ENCODE assay signal across 26 cellular contexts in the genomic region with DNA sequence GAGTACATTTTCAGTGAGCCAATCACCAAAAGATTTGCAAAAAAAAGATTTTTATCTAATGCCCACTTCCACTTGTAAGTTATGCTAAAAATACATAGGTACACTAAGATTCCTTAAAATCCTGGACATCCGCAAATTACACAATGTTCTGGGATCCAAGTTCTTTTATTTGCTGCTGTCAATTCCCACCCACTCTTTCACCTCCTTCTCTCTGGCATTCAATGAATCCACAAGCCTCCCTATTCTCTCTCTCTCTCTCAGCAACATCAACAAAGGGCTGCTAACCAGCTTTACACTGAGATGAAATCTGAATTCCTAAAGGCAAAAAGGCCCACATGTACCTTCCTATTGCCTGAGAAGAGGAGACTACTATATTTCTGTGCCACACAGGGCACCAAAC.
"Had no signal": no experiment of that assay in that cellular context is flagged by ENCODE, and none has a peak within 500 bp of the region (broad histone marks: within the 10 kb centered on the region; RNA-seq: fewer than 3 reads in every experiment).

No MANE protein-coding gene starts in this region.

- H3K27me3 Mint-ChIP-seq: activated CD4-positive, alpha-beta memory T cell treated with anti-CD3 and anti-CD28 coated beads for 36 hours; activated CD4-positive, alpha-beta T cell treated with anti-CD3 and anti-CD28 coated beads, Interleukin-2, amount 10 ng/mL, durations not matched to agents 24 days and 14 days; effector memory CD8-positive, alpha-beta T cell; T-helper 17 cell had no signal

- H3K4me3 Mint-ChIP-seq: activated CD4-positive, alpha-beta memory T cell treated with anti-CD3 and anti-CD28 coated beads for 36 hours; activated CD4-positive, alpha-beta T cell treated with anti-CD3 and anti-CD28 coated beads, Interleukin-2, amount 10 ng/mL, durations not matched to agents 24 days and 14 days; activated naive CD4-positive, alpha-beta T cell treated with anti-CD3 and anti-CD28 coated beads for 36 hours; activated T-helper 1 cell treated with anti-CD3 and anti-CD28 coated beads, Interleukin-12 subunit alpha, Interleukin-12 subunit beta, Interleukin-2, Interleukin-4 antibody, amounts not matched to agents 30 ng/mL and 10 ng/mL and 1 ng/mL, durations not matched to agents 14 hours and 24 hours and 36 hours; effector memory CD8-positive, alpha-beta T cell; natural killer cell; stimulated activated effector memory CD8-positive, alpha-beta T cell treated with anti-CD3 and anti-CD28 coated beads, Interleukin-12 subunit alpha, Interleukin-12 subunit beta, amount 100 ng/mL, for 72 hours; T-helper 17 cell had no signal

- DNase-seq: activated CD4-positive, alpha-beta memory T cell treated with anti-CD3 and anti-CD28 coated beads for 36 hours; activated CD4-positive, alpha-beta T cell treated with anti-CD3 and anti-CD28 coated beads, Interleukin-2, amount 10 ng/mL, durations not matched to agents 24 days and 14 days; activated CD4-positive, CD25-positive, alpha-beta regulatory T cell treated with anti-CD3 and anti-CD28 coated beads, Interleukin-2, amount 50 U/mL, for 72 hours; activated CD8-positive, alpha-beta memory T cell treated with anti-CD3 and anti-CD28 coated beads, Interleukin-2, amount 50 U/mL, for 4 hours; activated effector memory CD4-positive, alpha-beta T cell treated with anti-CD3 and anti-CD28 coated beads, Interleukin-2, amount 50 U/mL, for 16 hours; activated naive CD4-positive, alpha-beta T cell treated with anti-CD3 and anti-CD28 coated beads for 36 hours; activated T-cell treated with anti-CD3 and anti-CD28 coated beads, Interleukin-2, amount 50 U/mL, for 1 hour; cerebellar nuclear complex; dorsolateral prefrontal cortex; effector memory CD8-positive, alpha-beta T cell; erythroblast; gastrocnemius medialis; glutamatergic neuron; left cardiac atrium; midbrain; natural killer cell; right lobe of liver; small intestine; stimulated activated CD4-positive, alpha-beta T cell treated with anti-CD3 and anti-CD28 coated beads, Interleukin-4, amount 100 ng/mL, for 24 hours; stomach; T-helper 17 cell; T1000; tibial artery; WERI-Rb-1 had no signal

- H3K4me1 Mint-ChIP-seq: activated CD4-positive, alpha-beta T cell treated with anti-CD3 and anti-CD28 coated beads, Interleukin-2, amount 10 ng/mL, durations not matched to agents 24 days and 14 days; stimulated activated effector memory CD8-positive, alpha-beta T cell treated with anti-CD3 and anti-CD28 coated beads, Interleukin-12 subunit alpha, Interleukin-12 subunit beta, amount 100 ng/mL, for 72 hours had no signal

- H3K9me3 Mint-ChIP-seq: activated CD4-positive, alpha-beta memory T cell treated with anti-CD3 and anti-CD28 coated beads for 36 hours; activated T-helper 1 cell treated with anti-CD3 and anti-CD28 coated beads, Interleukin-12 subunit alpha, Interleukin-12 subunit beta, Interleukin-2, Interleukin-4 antibody, amounts not matched to agents 30 ng/mL and 10 ng/mL and 1 ng/mL, durations not matched to agents 14 hours and 24 hours and 36 hours; effector memory CD8-positive, alpha-beta T cell; natural killer cell; stimulated activated effector memory CD8-positive, alpha-beta T cell treated with anti-CD3 and anti-CD28 coated beads, Interleukin-12 subunit alpha, Interleukin-12 subunit beta, amount 100 ng/mL, for 72 hours had no signal

- H3K27ac Mint-ChIP-seq: activated CD4-positive, alpha-beta memory T cell treated with anti-CD3 and anti-CD28 coated beads for 36 hours; activated CD4-positive, alpha-beta T cell treated with anti-CD3 and anti-CD28 coated beads, Interleukin-2, amount 10 ng/mL, durations not matched to agents 24 days and 14 days; activated naive CD4-positive, alpha-beta T cell treated with anti-CD3 and anti-CD28 coated beads for 36 hours; activated T-helper 1 cell treated with anti-CD3 and anti-CD28 coated beads, Interleukin-12 subunit alpha, Interleukin-12 subunit beta, Interleukin-2, Interleukin-4 antibody, amounts not matched to agents 30 ng/mL and 10 ng/mL and 1 ng/mL, durations not matched to agents 14 hours and 24 hours and 36 hours; natural killer cell; stimulated activated effector memory CD8-positive, alpha-beta T cell treated with anti-CD3 and anti-CD28 coated beads, Interleukin-12 subunit alpha, Interleukin-12 subunit beta, amount 100 ng/mL, for 72 hours; T-helper 17 cell had no signal

- ATAC-seq: effector memory CD8-positive, alpha-beta T cell; gastrocnemius medialis; left cardiac atrium; natural killer cell; right lobe of liver; stimulated activated effector memory CD8-positive, alpha-beta T cell treated with anti-CD3 and anti-CD28 coated beads, Interleukin-12 subunit alpha, Interleukin-12 subunit beta, amount 100 ng/mL, for 72 hours; T-helper 17 cell had no signal
